In genomic region chr7:142584765-142585164, GRCh38 we compare ENCODE assay signal across 13 cellular contexts.
DNase-seq lines count a peak whose midpoint lies in the region; ATAC-seq and TF ChIP-seq lines count a peak whose summit lies in the region.
"Had no signal": no experiment of that assay in that cellular context is flagged by ENCODE, and none has a peak within 500 bp of the region (broad histone marks: within the 10 kb centered on the region; RNA-seq: fewer than 3 reads in every experiment).

No MANE protein-coding gene starts in this region.

- DNase-seq in GM23248 (peak; percentile 13), fibroblast of gingiva (ENCODE audit: low read depth) (peak; percentile 41), myocyte (ENCODE audit: low read depth) (peak; percentile 27), GM19238 (ENCODE audit: insufficient read length, low spot score) (no peak)
- DNase-seq: CD8-positive, alpha-beta T cell; NCI-H1048; NCI-H146 had no signal

- H3K9ac ChIP-seq in GM23248 = no peak overlapping the region

- ATAC-seq in GM18873 (IDR thresholded peaks at IDR 0.05; ENCODE audit: low FRiP score, unreplicated experiment) (no peak), HG03469 (IDR thresholded peaks at IDR 0.05; ENCODE audit: unreplicated experiment) (no peak)
- ATAC-seq: CD8-positive, alpha-beta T cell; HCT116; Right ventricle myocardium inferior had no signal

- TF ChIP-seq CTCF in VCaP (conservative IDR thresholded peaks at IDR 0.05) = no peak

- H3K27ac ChIP-seq in GM23248 = no peak overlapping the region
- peak overlapping the region; percentile 7; the same call in 1 of the 2 replicates for H3K27ac ChIP-seq in VCaP
- H3K27ac ChIP-seq: SK-N-MC had no signal

- in situ Hi-C loops in GM23248 (cut with MboI) = no loop called here

- no peaks in the 10 kb centered on the region for H3K79me2 ChIP-seq in GM23248 (ENCODE audit: insufficient read depth)

- H3K36me3 ChIP-seq in GM23248 (ENCODE audit: low read depth) = no peaks in the 10 kb centered on the region

- no peaks in the 10 kb centered on the region for H3K27me3 ChIP-seq in GM23248 (replicated peaks; ENCODE audit: insufficient read depth)

- peaks cover 23% of the 10 kb centered on the region for H3K4me1 ChIP-seq in GM23248 (ENCODE audit: insufficient read depth)

- H3K4me3 ChIP-seq in GM23248 = no peak overlapping the region
- H3K4me3 ChIP-seq: SK-N-MC had no signal

- H3K4me2 ChIP-seq in GM23248 (ENCODE audit: unreplicated experiment) = no peak overlapping the region

- H4K20me1 ChIP-seq in GM23248 (ENCODE audit: insufficient read depth) = no peaks in the 10 kb centered on the region

- no peak overlapping the region for H2AFZ ChIP-seq in GM23248

- no peaks in the 10 kb centered on the region for H3K9me3 ChIP-seq in GM23248 (ENCODE audit: low read depth)

- 0 out of 2 replicates have a peak, but pooled peaks cover 4% of the 10 kb centered on the region for H3F3A ChIP-seq in GM23248 (ENCODE audit: insufficient read depth)

- 91 to 93% methylated on average over 2 of the region's 2 CpGs for WGBS in GM23248 (ENCODE audit: low coverage in 1 of 2, low lambda C conversion rate in 2 of 2, missing lambda C conversion rate in 2 of 2), 2 experiments

- H3K9me2 ChIP-seq in GM23248 (ENCODE audit: insufficient read depth) = no peaks in the 10 kb centered on the region
